22 cellular contexts compared by ENCODE assay signal in genomic region chr18:41922171-41922570, GRCh38.
"Had no signal": no experiment of that assay in that cellular context is flagged by ENCODE, and none has a peak within 500 bp of the region (broad histone marks: within the 10 kb centered on the region; RNA-seq: fewer than 3 reads in every experiment).

No MANE protein-coding gene starts in this region.

- H3K9me3 ChIP-seq: upper lobe of left lung, vagina had no signal

- DNase-seq: activated CD4-positive, alpha-beta T cell treated with anti-CD3 and anti-CD28 coated beads for 4 hours; activated CD4-positive, alpha-beta T cell treated with anti-CD3 and anti-CD28 coated beads, Interleukin-2, amount 50 U/mL, for 48 hours; activated CD8-positive, alpha-beta memory T cell treated with anti-CD3 and anti-CD28 coated beads for 24 hours; activated effector memory CD4-positive, alpha-beta T cell treated with Interleukin-2 at 50 U/mL for 16 hours; activated naive CD4-positive, alpha-beta T cell treated with Interleukin-2 at 50 U/mL for 16 hours; anterior cingulate cortex; caudate nucleus; endodermal cell; foreskin fibroblast; head of caudate nucleus; hippocampal formation; left cardiac atrium; naive B cell; nephron progenitor cell; posterior cingulate gyrus; stimulated activated CD4-positive, alpha-beta T cell treated with anti-CD3 and anti-CD28 coated beads, Interleukin-12 subunit alpha, Interleukin-12 subunit beta, amount 100 ng/mL, for 4 hours; stimulated activated CD4-positive, alpha-beta T cell treated with anti-CD3 and anti-CD28 coated beads, Interleukin-4, amount 100 ng/mL, for 1 hour; stimulated activated naive CD8-positive, alpha-beta T cell treated with anti-CD3 and anti-CD28 coated beads, Interleukin-15, Interleukin-2, amounts not matched to agents 100 U/mL and 50 U/mL, for 24 hours; upper lobe of left lung had no signal

- H3K27me3 ChIP-seq: upper lobe of left lung, vagina had no signal

- H3K36me3 ChIP-seq: upper lobe of left lung, vagina had no signal

- H3K4me1 ChIP-seq: upper lobe of left lung, vagina had no signal

- H3K4me3 ChIP-seq: skin epidermis, upper lobe of left lung, vagina had no signal

- H3K27ac ChIP-seq: skin epidermis, upper lobe of left lung, vagina, VCaP had no signal
